Comparison of ENCODE assay signal across 9 cellular contexts in the genomic region with DNA sequence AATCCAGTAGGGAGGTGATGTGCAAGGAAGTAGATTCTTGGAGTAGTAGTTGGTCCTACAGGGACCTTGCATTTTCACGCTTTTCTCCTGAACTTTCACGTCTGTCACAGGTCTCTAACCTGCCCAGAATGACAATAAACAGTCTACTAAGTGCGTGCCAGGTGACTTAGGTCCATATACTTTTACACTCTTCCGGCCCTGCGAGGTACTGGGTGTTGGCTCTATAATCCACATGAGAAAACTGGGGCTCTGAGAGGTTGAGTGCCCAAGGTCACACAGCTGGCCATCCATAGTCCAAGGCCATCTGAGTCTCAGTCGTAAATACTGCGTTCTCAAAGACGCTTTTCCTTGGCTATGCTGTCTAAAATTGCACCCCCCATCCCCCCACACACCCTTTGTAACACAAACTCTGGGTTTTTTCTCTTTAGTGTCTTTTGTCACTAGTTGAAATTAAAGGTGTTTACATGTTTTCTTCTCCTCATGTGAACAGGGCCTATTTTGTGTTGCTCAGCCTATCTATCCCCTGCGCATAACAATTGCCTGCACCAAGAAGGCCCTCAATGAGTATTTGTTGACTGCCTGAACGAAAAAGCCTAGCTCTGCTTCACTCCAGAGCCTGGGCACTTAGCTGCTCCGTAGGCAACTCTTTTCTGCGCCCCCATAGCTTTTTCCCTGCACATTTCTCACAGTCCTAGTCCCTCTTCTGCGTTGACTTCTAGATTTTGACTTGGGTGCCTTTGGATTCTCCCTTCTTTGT. TPM values are rescaled to one million over a fixed set of nuclear protein-coding genes. Genes with fewer than 3 reads are reported as not detected.
A peak's percentile ranks its signal among the peaks of the same experiment; 100 is the strongest.
DNase-seq lines count a peak whose midpoint lies in the region; ATAC-seq and TF ChIP-seq lines count a peak whose summit lies in the region.
"Had no signal": no experiment of that assay in that cellular context is flagged by ENCODE, and none has a peak within 500 bp of the region (broad histone marks: within the 10 kb centered on the region; RNA-seq: fewer than 3 reads in every experiment).

No MANE protein-coding gene starts in this region.

- no peaks in the 10 kb centered on the region for H3K27me3 ChIP-seq in hepatocyte

- H3K4me1 Mint-ChIP-seq in activated CD4-positive, alpha-beta memory T cell treated with anti-CD3 and anti-CD28 coated beads, Interleukin-2, amount 10 ng/mL, durations not matched to agents 7 days and 5 days: peaks cover 51% of the 10 kb centered on the region
- peaks cover 54% of the 10 kb centered on the region for H3K4me1 Mint-ChIP-seq in stimulated activated effector memory CD8-positive, alpha-beta T cell treated with anti-CD3 and anti-CD28 coated beads, Interleukin-12 subunit alpha, Interleukin-12 subunit beta, amount 100 ng/mL, for 72 hours

- H3K9me2 ChIP-seq in hepatocyte (replicated peaks; ENCODE audit: insufficient read depth): no peaks in the 10 kb centered on the region

- CTCF ChIA-PET in activated CD4-positive, alpha-beta memory T cell treated with anti-CD3 and anti-CD28 coated beads, Interleukin-2, amount 10 ng/mL, durations not matched to agents 7 days and 5 days (lab: Charles Lee): interaction anchor here (0.9 to 2.1 kb wide), 4 partner anchors 15 to 221 kb away, joined by 3 to 15 read pairs (median 4); no protein-coding TSS in a partner anchor

- peak; percentile 14 for ATAC-seq in HG03025 (IDR thresholded peaks at IDR 0.05; ENCODE audit: low FRiP score, unreplicated experiment)
- no peak for ATAC-seq in stimulated activated effector memory CD8-positive, alpha-beta T cell treated with anti-CD3 and anti-CD28 coated beads, Interleukin-12 subunit alpha, Interleukin-12 subunit beta, amount 100 ng/mL, for 72 hours
- no peak for ATAC-seq in GM18870 (IDR thresholded peaks at IDR 0.05; ENCODE audit: unreplicated experiment)

- no peaks in the 10 kb centered on the region for H3K9me3 Mint-ChIP-seq in activated CD4-positive, alpha-beta memory T cell treated with anti-CD3 and anti-CD28 coated beads, Interleukin-2, amount 10 ng/mL, durations not matched to agents 7 days and 5 days
- no peaks in the 10 kb centered on the region for H3K9me3 Mint-ChIP-seq in stimulated activated effector memory CD8-positive, alpha-beta T cell treated with anti-CD3 and anti-CD28 coated beads, Interleukin-12 subunit alpha, Interleukin-12 subunit beta, amount 100 ng/mL, for 72 hours

- H3K36me3 Mint-ChIP-seq in activated CD4-positive, alpha-beta memory T cell treated with anti-CD3 and anti-CD28 coated beads, Interleukin-2, amount 10 ng/mL, durations not matched to agents 7 days and 5 days (ENCODE audit: low read depth): peaks cover 56% of the 10 kb centered on the region
- peaks cover 61% of the 10 kb centered on the region for H3K36me3 Mint-ChIP-seq in stimulated activated effector memory CD8-positive, alpha-beta T cell treated with anti-CD3 and anti-CD28 coated beads, Interleukin-12 subunit alpha, Interleukin-12 subunit beta, amount 100 ng/mL, for 72 hours

- peak; percentile 23 for DNase-seq in activated CD4-positive, alpha-beta memory T cell treated with anti-CD3 and anti-CD28 coated beads, Interleukin-2, amount 10 ng/mL, durations not matched to agents 7 days and 5 days
- peak; percentile 48 for DNase-seq in hepatocyte (ENCODE audit: low spot score)
- DNase-seq in stimulated activated effector memory CD8-positive, alpha-beta T cell treated with anti-CD3 and anti-CD28 coated beads, Interleukin-12 subunit alpha, Interleukin-12 subunit beta, amount 100 ng/mL, for 72 hours (ENCODE audit: low spot score in 2 of 2): no peak
- DNase-seq in GM13977 (ENCODE audit: low spot score): no peak
- no peak for DNase-seq in stimulated activated CD4-positive, alpha-beta T cell treated with anti-CD3 and anti-CD28 coated beads, Interleukin-1b, Interleukin-23, amount 100 ng/mL, for 48 hours

- H3K4me2 ChIP-seq in hepatocyte: peak overlapping the region; percentile 85

- no peaks in the 10 kb centered on the region for H3K9me3 ChIP-seq in hepatocyte (ENCODE audit: low read depth)

- in situ Hi-C loops in GM13977 (cut with MboI; ENCODE audit: low pct_unique_long_range_greater_than_20kb, low sequenced_read_pairs, unreplicated experiment): no loop called here

- H3K27me3 Mint-ChIP-seq in activated CD4-positive, alpha-beta memory T cell treated with anti-CD3 and anti-CD28 coated beads, Interleukin-2, amount 10 ng/mL, durations not matched to agents 7 days and 5 days: peaks cover 6% of the 10 kb centered on the region

- H3K4me3 ChIP-seq in GM08714 (ENCODE audit: low read length): peak overlapping the region; percentile 98
- peak overlapping the region; percentile 96 for H3K4me3 ChIP-seq in hepatocyte

- H3K36me3 ChIP-seq in hepatocyte (replicated peaks; ENCODE audit: insufficient read depth, low read depth): no peaks in the 10 kb centered on the region

- H3K79me2 ChIP-seq in hepatocyte: peaks cover 58% of the 10 kb centered on the region

- peak overlapping the region; percentile 89 for H3K4me3 Mint-ChIP-seq in activated CD4-positive, alpha-beta memory T cell treated with anti-CD3 and anti-CD28 coated beads, Interleukin-2, amount 10 ng/mL, durations not matched to agents 7 days and 5 days
- peak overlapping the region; percentile 90 for H3K4me3 Mint-ChIP-seq in stimulated activated effector memory CD8-positive, alpha-beta T cell treated with anti-CD3 and anti-CD28 coated beads, Interleukin-12 subunit alpha, Interleukin-12 subunit beta, amount 100 ng/mL, for 72 hours

- WGBS in hepatocyte (ENCODE audit: low lambda C conversion rate, missing lambda C conversion rate): 27% methylated on average over 13 of the region's 13 CpGs

- peaks cover 8% of the 10 kb centered on the region for H4K20me1 ChIP-seq in hepatocyte (ENCODE audit: insufficient read depth, poor library complexity, severe bottlenecking)

- H3K27ac ChIP-seq in hepatocyte: peak overlapping the region; percentile 92

- POLR2A ChIA-PET in activated CD4-positive, alpha-beta memory T cell treated with anti-CD3 and anti-CD28 coated beads, Interleukin-2, amount 10 ng/mL, durations not matched to agents 7 days and 5 days (lab: Charles Lee): interaction anchor here (1.0 to 4.2 kb wide), 8 partner anchors 8 to 47 kb away, joined by 3 to 97 read pairs (median 5); no protein-coding TSS in a partner anchor

- peak overlapping the region; percentile 96 for H2AFZ ChIP-seq in hepatocyte

- peak overlapping the region; percentile 84 for H3K27ac Mint-ChIP-seq in activated CD4-positive, alpha-beta memory T cell treated with anti-CD3 and anti-CD28 coated beads, Interleukin-2, amount 10 ng/mL, durations not matched to agents 7 days and 5 days
- H3K27ac Mint-ChIP-seq in stimulated activated effector memory CD8-positive, alpha-beta T cell treated with anti-CD3 and anti-CD28 coated beads, Interleukin-12 subunit alpha, Interleukin-12 subunit beta, amount 100 ng/mL, for 72 hours: peak overlapping the region; percentile 92

- H3K4me1 ChIP-seq in hepatocyte (ENCODE audit: insufficient read depth): peaks cover 13% of the 10 kb centered on the region

- no peak for TF ChIP-seq CTCF in hepatocyte (IDR thresholded peaks at IDR 0.05; ENCODE audit: poor library complexity)
- no peak for TF ChIP-seq CTCF in GM13977 (IDR thresholded peaks at IDR 0.05; ENCODE audit: extremely low read depth, insufficient read depth, missing control alignments)

RNA-seq across cellular contexts. Expression of a gene that starts 0.9 kb away (rescaled TPM):
- total RNA-seq in activated CD4-positive, alpha-beta memory T cell treated with anti-CD3 and anti-CD28 coated beads, Interleukin-2, amount 10 ng/mL, durations not matched to agents 7 days and 5 days: 100 to 1,000 TPM; 206 to 216 TPM
- total RNA-seq in hepatocyte: 82.4 and 110 TPM in 2 replicates
- 57.0 and 60.0 TPM in 2 replicates for polyA plus RNA-seq in hepatocyte

RNA-seq across cellular contexts. Expression of a gene that starts 35.3 kb away (rescaled TPM):
- not detected for total RNA-seq in activated CD4-positive, alpha-beta memory T cell treated with anti-CD3 and anti-CD28 coated beads, Interleukin-2, amount 10 ng/mL, durations not matched to agents 7 days and 5 days
- 0.80 and 1.2 TPM in 2 replicates for total RNA-seq in hepatocyte
- polyA plus RNA-seq in hepatocyte: 0.25 and 0.33 TPM in 2 replicates
- total RNA-seq: T-helper 2 cell treated with Interferon-gamma antibody and Interleukin-4, amounts not matched to agents 100 ng/mL and 5 ng/mL, for 36 hours had no signal

Comparison
In these comparisons a context has a peak if more than half of its experiments do, and no peak if none do; other contexts are left out.
1. DNase-seq: peak in activated CD4-positive, alpha-beta memory T cell treated with anti-CD3 and anti-CD28 coated beads, Interleukin-2, amount 10 ng/mL, durations not matched to agents 7 days and 5 days (single experiment) and hepatocyte (single experiment); none in stimulated activated effector memory CD8-positive, alpha-beta T cell treated with anti-CD3 and anti-CD28 coated beads, Interleukin-12 subunit alpha, Interleukin-12 subunit beta, amount 100 ng/mL, for 72 hours (0 of 2), GM13977 (single experiment) and stimulated activated CD4-positive, alpha-beta T cell treated with anti-CD3 and anti-CD28 coated beads, Interleukin-1b, Interleukin-23, amount 100 ng/mL, for 48 hours (single experiment).